In genomic region chr7:7042286-7042893, GRCh38 we compare ENCODE assay signal across 1 cellular context.
TF ChIP-seq lines count a peak whose summit lies in the region.
"Not testable (repeated sequence)": the region's sequence is repeated elsewhere in the genome, so short reads cannot be mapped to it uniquely, and the experiment has no call there.

No MANE protein-coding gene starts in this region.

TF ChIP-seq in K562, 482 proteins besides CTCF, POLR2A, EP300 and RAD21 (continued from another document):
- TF ChIP-seq YY1 (IDR thresholded peaks at IDR 0.05; ENCODE audit: borderline replicate concordance in 1 of 3, control insufficient read depth in 1 of 3, extremely low read depth in 1 of 3, insufficient read depth in 3 of 3, insufficient read length in 1 of 3, insufficient replicate concordance in 2 of 3, low read depth in 1 of 3, low read length in 2 of 3) (peak in 1 of 3 experiments; percentile 69), BCOR (IDR thresholded peaks at IDR 0.05) (peak; percentile 48; the same call in 1 of the 2 replicates), TAL1 (IDR thresholded peaks at IDR 0.05) (peak; percentile 98), DMBX1 (CRISPR knock-in tag; IDR thresholded peaks at IDR 0.05; ENCODE audit: borderline replicate concordance) (peak; percentile 76), POLR2AphosphoS5 (IDR thresholded peaks at IDR 0.05; ENCODE audit: control insufficient read depth, insufficient read depth, low read depth, low read length) (peak; percentile 96), HDAC3 (IDR thresholded peaks at IDR 0.05; ENCODE audit: borderline replicate concordance, partially characterized antibody) (peak; percentile 88), SMAD4 (CRISPR knock-in tag; conservative IDR thresholded peaks at IDR 0.05) (peak; percentile 96), ZNF384 (IDR thresholded peaks at IDR 0.05; ENCODE audit: low read depth, low read length) (peak; percentile 61; the same call in 1 of the 2 replicates), CBFA2T3 (IDR thresholded peaks at IDR 0.05) (peak; percentile 98), MBD2 (IDR thresholded peaks at IDR 0.05; ENCODE audit: borderline replicate concordance, low read depth) (peak; percentile 48), RCOR1 (IDR thresholded peaks at IDR 0.05; ENCODE audit: borderline replicate concordance in 1 of 2, low read depth in 2 of 2, low read length in 2 of 2) (peak; percentile 35 to 70; a peak in 3 of 4 replicates), GATAD2B (IDR thresholded peaks at IDR 0.05; ENCODE audit: borderline replicate concordance) (peak; percentile 78; the same call in 1 of the 2 replicates), MYNN (IDR thresholded peaks at IDR 0.05) (peak; percentile 80), KHSRP (IDR thresholded peaks at IDR 0.05) (peak; percentile 64; the same call in 1 of the 2 replicates), TCF3 (CRISPR knock-in tag; IDR thresholded peaks at IDR 0.05) (peak; percentile 99), SMARCC2 (IDR thresholded peaks at IDR 0.05; ENCODE audit: low read depth) (peak; percentile 33; the same call in 1 of the 2 replicates), KDM1A (IDR thresholded peaks at IDR 0.05) (peak; percentile 61 to 83; a peak in 3 of 4 replicates), CREB1 (IDR thresholded peaks at IDR 0.05) (peak; percentile 41; the same call in 1 of the 2 replicates), CTBP1 (IDR thresholded peaks at IDR 0.05; ENCODE audit: borderline replicate concordance) (peak; percentile 86; the same call in 1 of the 2 replicates), CXXC5 (CRISPR knock-in tag; IDR thresholded peaks at IDR 0.05) (peak; percentile 68), NCOR1 (IDR thresholded peaks at IDR 0.05) (peak; percentile 99), SOX6 (IDR thresholded peaks at IDR 0.05) (peak; percentile 89), PML (IDR thresholded peaks at IDR 0.05; ENCODE audit: low read length) (peak; percentile 87), PHB2 (IDR thresholded peaks at IDR 0.05; ENCODE audit: low read depth) (peak; percentile 93), ARNT (IDR thresholded peaks at IDR 0.05) (peak in 1 of 2 experiments; percentile 72; a peak in 1 of 4 replicates), MEIS2 (IDR thresholded peaks at IDR 0.05; ENCODE audit: partially characterized antibody) (peak; percentile 23), MNT (conservative IDR thresholded peaks at IDR 0.05) (peak; percentile 32 to 56; a peak in 2 of 4 replicates), CBFA2T2 (conservative IDR thresholded peaks at IDR 0.05) (peak; percentile 99), ZEB2 (IDR thresholded peaks at IDR 0.05) (peak; percentile 82; the same call in 1 of the 2 replicates), ARID1B (IDR thresholded peaks at IDR 0.05) (peak; percentile 96), MTA2 (IDR thresholded peaks at IDR 0.05; ENCODE audit: low read depth) (peak; percentile 93), CC2D1A (IDR thresholded peaks at IDR 0.05) (peak; percentile 98; the same call in 1 of the 2 replicates), CBFB (CRISPR knock-in tag; IDR thresholded peaks at IDR 0.05) (0 out of 2 replicates have a peak, but pooled peaks have one; percentile 29), NR2C1 (IDR thresholded peaks at IDR 0.05) (peak; percentile 39), NFIC (IDR thresholded peaks at IDR 0.05) (peak; percentile 94), CCNT2 (IDR thresholded peaks at IDR 0.05; ENCODE audit: borderline replicate concordance, extremely low read depth, insufficient read length, low read depth, low read length) (peak; percentile 15), CHAMP1 (IDR thresholded peaks at IDR 0.05) (peak; percentile 89), DPF2 (IDR thresholded peaks at IDR 0.05) (peak; percentile 87), RUNX1 (IDR thresholded peaks at IDR 0.05; ENCODE audit: low read depth) (peak; percentile 50; the same call in 1 of the 2 replicates), RAD51 (IDR thresholded peaks at IDR 0.05; ENCODE audit: borderline replicate concordance, low read depth) (peak; percentile 30; the same call in 1 of the 2 replicates), FOXA3 (CRISPR knock-in tag; conservative IDR thresholded peaks at IDR 0.05 in 1 of 2, IDR thresholded peaks at IDR 0.05 in 1 of 2) (peak in 1 of 2 experiments; percentile 89; a peak in 2 of 4 replicates), EGR1 (conservative IDR thresholded peaks at IDR 0.05) (0 out of 2 replicates have a peak, but pooled peaks have one; percentile 15), NCOA1 (IDR thresholded peaks at IDR 0.05; ENCODE audit: low read depth) (peak; percentile 80; the same call in 1 of the 2 replicates), FOXM1 (IDR thresholded peaks at IDR 0.05; ENCODE audit: low read depth) (peak; percentile 93; the same call in 1 of the 2 replicates), SP1 (CRISPR knock-in tag; IDR thresholded peaks at IDR 0.05) (peak; percentile 43; the same call in 1 of the 2 replicates), KLF16 (IDR thresholded peaks at IDR 0.05) (peak; percentile 91), CBX3 (IDR thresholded peaks at IDR 0.05; ENCODE audit: borderline replicate concordance in 1 of 2, low read length in 2 of 2) (peak in 1 of 2 experiments; percentile 30; a peak in 1 of 3 replicates), HDAC2 (IDR thresholded peaks at IDR 0.05) (peak; percentile 57; the same call in 1 of the 2 replicates), TEAD4 (IDR thresholded peaks at IDR 0.05; ENCODE audit: low read length) (peak; percentile 95), MECOM (CRISPR knock-in tag; IDR thresholded peaks at IDR 0.05) (peak; percentile 80; the same call in 1 of the 2 replicates), SMARCA4 (IDR thresholded peaks at IDR 0.05) (peak; percentile 76), GATA2 (CRISPR knock-in tag; IDR thresholded peaks at IDR 0.05) (peak; percentile 95), ZBTB11 (CRISPR knock-in tag; IDR thresholded peaks at IDR 0.05) (peak in 1 of 3 experiments; percentile 63; a peak in 2 of 6 replicates), TRIM24 (IDR thresholded peaks at IDR 0.05) (peak; percentile 98), SMARCE1 (IDR thresholded peaks at IDR 0.05) (peak; percentile 50; the same call in 1 of the 2 replicates), TBL1XR1 (IDR thresholded peaks at IDR 0.05; ENCODE audit: low read length in 2 of 2) (peak; percentile 24 to 58; a peak in 1 of 4 replicates), STAT5A (IDR thresholded peaks at IDR 0.05; ENCODE audit: borderline replicate concordance, low read length) (peak; percentile 83)
- TF ChIP-seq, protein P1, sequence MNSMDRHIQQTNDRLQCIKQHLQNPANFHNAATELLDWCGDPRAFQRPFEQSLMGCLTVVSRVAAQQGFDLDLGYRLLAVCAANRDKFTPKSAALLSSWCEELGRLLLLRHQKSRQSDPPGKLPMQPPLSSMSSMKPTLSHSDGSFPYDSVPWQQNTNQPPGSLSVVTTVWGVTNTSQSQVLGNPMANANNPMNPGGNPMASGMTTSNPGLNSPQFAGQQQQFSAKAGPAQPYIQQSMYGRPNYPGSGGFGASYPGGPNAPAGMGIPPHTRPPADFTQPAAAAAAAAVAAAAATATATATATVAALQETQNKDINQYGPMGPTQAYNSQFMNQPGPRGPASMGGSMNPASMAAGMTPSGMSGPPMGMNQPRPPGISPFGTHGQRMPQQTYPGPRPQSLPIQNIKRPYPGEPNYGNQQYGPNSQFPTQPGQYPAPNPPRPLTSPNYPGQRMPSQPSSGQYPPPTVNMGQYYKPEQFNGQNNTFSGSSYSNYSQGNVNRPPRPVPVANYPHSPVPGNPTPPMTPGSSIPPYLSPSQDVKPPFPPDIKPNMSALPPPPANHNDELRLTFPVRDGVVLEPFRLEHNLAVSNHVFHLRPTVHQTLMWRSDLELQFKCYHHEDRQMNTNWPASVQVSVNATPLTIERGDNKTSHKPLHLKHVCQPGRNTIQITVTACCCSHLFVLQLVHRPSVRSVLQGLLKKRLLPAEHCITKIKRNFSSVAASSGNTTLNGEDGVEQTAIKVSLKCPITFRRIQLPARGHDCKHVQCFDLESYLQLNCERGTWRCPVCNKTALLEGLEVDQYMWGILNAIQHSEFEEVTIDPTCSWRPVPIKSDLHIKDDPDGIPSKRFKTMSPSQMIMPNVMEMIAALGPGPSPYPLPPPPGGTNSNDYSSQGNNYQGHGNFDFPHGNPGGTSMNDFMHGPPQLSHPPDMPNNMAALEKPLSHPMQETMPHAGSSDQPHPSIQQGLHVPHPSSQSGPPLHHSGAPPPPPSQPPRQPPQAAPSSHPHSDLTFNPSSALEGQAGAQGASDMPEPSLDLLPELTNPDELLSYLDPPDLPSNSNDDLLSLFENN (IDR thresholded peaks at IDR 0.05; ENCODE audit: low read depth in 2 of 2, low read length in 2 of 2): peak in 1 of 2 experiments; percentile 79; a peak in 1 of 4 replicates
- TF ChIP-seq MYNN (CRISPR knock-in tag; IDR thresholded peaks at IDR 0.05); CREB1 (CRISPR knock-in tag; IDR thresholded peaks at IDR 0.05); NR2C1 (tag; IDR thresholded peaks at IDR 0.05); FOXM1 (CRISPR knock-in tag; IDR thresholded peaks at IDR 0.05; ENCODE audit: low read depth); TEAD4 (CRISPR knock-in tag; IDR thresholded peaks at IDR 0.05; ENCODE audit: borderline replicate concordance): not testable (repeated sequence)
- TF ChIP-seq, protein P2, sequence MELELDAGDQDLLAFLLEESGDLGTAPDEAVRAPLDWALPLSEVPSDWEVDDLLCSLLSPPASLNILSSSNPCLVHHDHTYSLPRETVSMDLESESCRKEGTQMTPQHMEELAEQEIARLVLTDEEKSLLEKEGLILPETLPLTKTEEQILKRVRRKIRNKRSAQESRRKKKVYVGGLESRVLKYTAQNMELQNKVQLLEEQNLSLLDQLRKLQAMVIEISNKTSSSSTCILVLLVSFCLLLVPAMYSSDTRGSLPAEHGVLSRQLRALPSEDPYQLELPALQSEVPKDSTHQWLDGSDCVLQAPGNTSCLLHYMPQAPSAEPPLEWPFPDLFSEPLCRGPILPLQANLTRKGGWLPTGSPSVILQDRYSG (tag; conservative IDR thresholded peaks at IDR 0.05; ENCODE audit: low read depth): 0 out of 2 replicates have a peak, but pooled peaks have one; percentile 54
- TF ChIP-seq, protein P3, sequence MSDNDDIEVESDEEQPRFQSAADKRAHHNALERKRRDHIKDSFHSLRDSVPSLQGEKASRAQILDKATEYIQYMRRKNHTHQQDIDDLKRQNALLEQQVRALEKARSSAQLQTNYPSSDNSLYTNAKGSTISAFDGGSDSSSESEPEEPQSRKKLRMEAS (CRISPR knock-in tag; IDR thresholded peaks at IDR 0.05): peak; percentile 49; the same call in 1 of the 2 replicates
- TF ChIP-seq, protein P4, sequence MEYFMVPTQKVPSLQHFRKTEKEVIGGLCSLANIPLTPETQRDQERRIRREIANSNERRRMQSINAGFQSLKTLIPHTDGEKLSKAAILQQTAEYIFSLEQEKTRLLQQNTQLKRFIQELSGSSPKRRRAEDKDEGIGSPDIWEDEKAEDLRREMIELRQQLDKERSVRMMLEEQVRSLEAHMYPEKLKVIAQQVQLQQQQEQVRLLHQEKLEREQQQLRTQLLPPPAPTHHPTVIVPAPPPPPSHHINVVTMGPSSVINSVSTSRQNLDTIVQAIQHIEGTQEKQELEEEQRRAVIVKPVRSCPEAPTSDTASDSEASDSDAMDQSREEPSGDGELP (CRISPR knock-in tag; IDR thresholded peaks at IDR 0.05; ENCODE audit: borderline replicate concordance): peak; percentile 62; the same call in 1 of the 2 replicates
TF ChIP-seq in K562: peak in this region for 66; not testable (repeated sequence) for 416.
